ENCODE assay signal across 1 cellular context in genomic region chr16:47058295-47059086, GRCh38.
TF ChIP-seq lines count a peak whose summit lies in the region.

No MANE protein-coding gene starts in this region.

TF ChIP-seq in HepG2, 621 proteins besides CTCF, POLR2A, EP300 and RAD21 (continued from another document and continues in another):
- TF ChIP-seq ZNF646 (CRISPR knock-in tag; IDR thresholded peaks at IDR 0.05) (no peak), ZSCAN9 (CRISPR knock-in tag; IDR thresholded peaks at IDR 0.05; ENCODE audit: borderline replicate concordance) (0 out of 2 replicates have a peak, but pooled peaks have one; percentile 50), ETV5 (CRISPR knock-in tag; IDR thresholded peaks at IDR 0.05; ENCODE audit: borderline replicate concordance) (peak; percentile 83; the same call in 1 of the 2 replicates), ZNF124 (CRISPR knock-in tag; IDR thresholded peaks at IDR 0.05) (no peak), ASH2L (IDR thresholded peaks at IDR 0.05; ENCODE audit: insufficient read length, low read depth, low read length) (no peak), ZNF710 (CRISPR knock-in tag; IDR thresholded peaks at IDR 0.05; ENCODE audit: borderline replicate concordance) (peak; percentile 65; the same call in 1 of the 2 replicates), ZNF335 (CRISPR knock-in tag; IDR thresholded peaks at IDR 0.05) (no peak; the same call in none of the 2 replicates), TCF7L2 (IDR thresholded peaks at IDR 0.05; ENCODE audit: low read depth, low read length) (no peak), ZNF546 (CRISPR knock-in tag; conservative IDR thresholded peaks at IDR 0.05) (no peak), ZNF543 (CRISPR knock-in tag; IDR thresholded peaks at IDR 0.05) (no peak), MYPOP (CRISPR knock-in tag; IDR thresholded peaks at IDR 0.05) (no peak; the same call in 1 of the 2 replicates), ZBTB7B (CRISPR knock-in tag; IDR thresholded peaks at IDR 0.05) (0 out of 2 replicates have a peak, but pooled peaks have one; percentile 19), ZNF674 (CRISPR knock-in tag; IDR thresholded peaks at IDR 0.05; ENCODE audit: low read depth) (no peak), SOX13 (IDR thresholded peaks at IDR 0.05) (peak; percentile 68), SOX13 (CRISPR knock-in tag; conservative IDR thresholded peaks at IDR 0.05 in 1 of 2, IDR thresholded peaks at IDR 0.05 in 1 of 2) (peak in 1 of 2 experiments; percentile 90; a peak in 2 of 4 replicates), ZZZ3 (CRISPR knock-in tag; IDR thresholded peaks at IDR 0.05; ENCODE audit: borderline replicate concordance) (no peak), ZMYM3 (CRISPR knock-in tag; IDR thresholded peaks at IDR 0.05) (peak; percentile 89), ZNF550 (CRISPR knock-in tag; IDR thresholded peaks at IDR 0.05; ENCODE audit: borderline replicate concordance) (no peak), ZNF143 (CRISPR knock-in tag; IDR thresholded peaks at IDR 0.05) (no peak), TIGD3 (CRISPR knock-in tag; IDR thresholded peaks at IDR 0.05; ENCODE audit: borderline replicate concordance) (no peak), ATRX (CRISPR knock-in tag; IDR thresholded peaks at IDR 0.05; ENCODE audit: borderline replicate concordance) (no peak), REL (CRISPR knock-in tag; conservative IDR thresholded peaks at IDR 0.05) (no peak), ZNF333 (CRISPR knock-in tag; IDR thresholded peaks at IDR 0.05; ENCODE audit: borderline replicate concordance) (0 out of 2 replicates have a peak, but pooled peaks have one; percentile 9), USF2 (IDR thresholded peaks at IDR 0.05; ENCODE audit: low read depth, low read length) (no peak), USF2 (CRISPR knock-in tag; IDR thresholded peaks at IDR 0.05; ENCODE audit: borderline replicate concordance) (no peak; the same call in 1 of the 2 replicates), ZNF12 (CRISPR knock-in tag; IDR thresholded peaks at IDR 0.05) (no peak), KAT8 (CRISPR knock-in tag; IDR thresholded peaks at IDR 0.05) (peak; percentile 77), TERF1 (CRISPR knock-in tag; IDR thresholded peaks at IDR 0.05) (no peak), ZNF282 (IDR thresholded peaks at IDR 0.05; ENCODE audit: partially characterized antibody) (no peak), XBP1 (CRISPR knock-in tag; IDR thresholded peaks at IDR 0.05) (no peak), ZMYM2 (CRISPR knock-in tag; IDR thresholded peaks at IDR 0.05) (peak; percentile 94), PBX2 (CRISPR knock-in tag; IDR thresholded peaks at IDR 0.05) (peak; percentile 5; the same call in 1 of the 2 replicates), SRF (IDR thresholded peaks at IDR 0.05; ENCODE audit: low read depth, low read length) (no peak), IRF2 (CRISPR knock-in tag; IDR thresholded peaks at IDR 0.05) (peak; percentile 82), EHMT2 (IDR thresholded peaks at IDR 0.05; ENCODE audit: borderline replicate concordance, low read depth, low read length) (no peak), ZNF780A (CRISPR knock-in tag; IDR thresholded peaks at IDR 0.05) (no peak), ZNF883 (CRISPR knock-in tag; IDR thresholded peaks at IDR 0.05; ENCODE audit: not compliant biosample characterization) (no peak), CSRNP1 (CRISPR knock-in tag; IDR thresholded peaks at IDR 0.05) (peak; percentile 76; the same call in 1 of the 2 replicates), ZNF263 (CRISPR knock-in tag; IDR thresholded peaks at IDR 0.05) (peak; percentile 95), MTA1 (CRISPR knock-in tag; IDR thresholded peaks at IDR 0.05; ENCODE audit: borderline replicate concordance) (no peak), ZFP90 (CRISPR knock-in tag; IDR thresholded peaks at IDR 0.05; ENCODE audit: borderline replicate concordance) (peak; percentile 95), EED (CRISPR knock-in tag; IDR thresholded peaks at IDR 0.05) (no peak), MAFK (conservative IDR thresholded peaks at IDR 0.05 in 1 of 2, IDR thresholded peaks at IDR 0.05 in 1 of 2; ENCODE audit: low read length in 2 of 2) (no peak), SMAD3 (CRISPR knock-in tag; IDR thresholded peaks at IDR 0.05) (peak; percentile 51; the same call in 1 of the 2 replicates), ZNF354B (CRISPR knock-in tag; IDR thresholded peaks at IDR 0.05) (no peak; the same call in 1 of the 2 replicates), GATA4 (IDR thresholded peaks at IDR 0.05; ENCODE audit: borderline replicate concordance, low read depth) (peak; percentile 57; the same call in 1 of the 2 replicates), ZNF180 (CRISPR knock-in tag; IDR thresholded peaks at IDR 0.05; ENCODE audit: borderline replicate concordance, low read depth) (no peak), E2F5 (CRISPR knock-in tag; conservative IDR thresholded peaks at IDR 0.05) (no peak), SAP130 (CRISPR knock-in tag; IDR thresholded peaks at IDR 0.05; ENCODE audit: low read depth) (peak; percentile 77), STAG1 (CRISPR knock-in tag; IDR thresholded peaks at IDR 0.05) (no peak), YEATS4 (CRISPR knock-in tag; IDR thresholded peaks at IDR 0.05; ENCODE audit: borderline replicate concordance) (peak; percentile 73; the same call in 1 of the 2 replicates)
